In the genomic region with DNA sequence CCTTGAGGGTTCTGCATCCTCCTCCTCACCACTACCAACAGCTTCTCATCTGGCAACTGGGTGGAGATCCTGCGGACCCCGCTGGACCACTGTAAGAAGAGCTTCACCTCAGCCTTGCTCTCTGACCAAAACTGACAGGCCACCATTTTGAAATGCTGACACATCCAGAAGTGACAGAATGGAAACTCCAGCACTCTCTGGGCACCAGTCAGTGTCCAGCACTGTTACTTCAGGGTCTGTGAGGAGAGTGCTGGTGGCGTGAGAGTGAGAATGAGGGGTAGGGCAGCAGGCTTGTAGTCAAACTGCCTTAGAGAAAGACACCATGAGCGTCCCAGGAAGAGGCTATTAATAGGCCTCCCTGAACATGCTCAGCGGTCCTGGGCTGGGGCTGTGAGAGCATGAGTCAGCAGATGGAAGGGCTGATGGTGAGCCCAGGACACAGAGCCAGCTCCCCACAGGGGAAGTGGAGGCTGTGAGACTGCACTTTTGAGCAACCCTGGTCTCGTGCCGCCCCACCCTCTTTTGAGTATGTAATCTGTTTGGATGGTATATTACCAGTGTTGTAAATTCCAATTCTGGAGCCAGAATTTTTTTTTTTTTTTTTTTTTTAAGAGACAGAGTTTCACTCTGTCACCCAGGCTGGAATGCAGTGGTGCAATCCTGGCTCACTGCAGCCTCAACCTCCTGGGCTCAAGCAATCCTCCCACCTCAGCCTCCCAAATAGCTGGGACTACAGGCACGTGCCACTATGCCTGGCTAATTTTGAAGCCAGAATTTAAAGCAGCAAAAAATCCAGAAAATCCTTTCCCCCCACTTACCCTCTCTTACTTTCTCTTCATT, we compare ENCODE assay signal across 9 cellular contexts. TPM values are rescaled to one million over a fixed set of nuclear protein-coding genes. Genes with fewer than 3 reads are reported as not detected.
A peak's percentile ranks its signal among the peaks of the same experiment; 100 is the strongest.
DNase-seq lines count a peak whose midpoint lies in the region; ATAC-seq, FAIRE-seq and TF ChIP-seq lines count a peak whose summit lies in the region.
"Had no signal": no experiment of that assay in that cellular context is flagged by ENCODE, and none has a peak within 500 bp of the region (broad histone marks: within the 10 kb centered on the region; RNA-seq: fewer than 3 reads in every experiment).

No MANE protein-coding gene starts in this region.

- no peak for TF ChIP-seq POLR2A in A549 (IDR thresholded peaks at IDR 0.05; ENCODE audit: low read length)
- no peak for TF ChIP-seq POLR2A in suprapubic skin (IDR thresholded peaks at IDR 0.05)

- H3K9me3 ChIP-seq in A549 = no peaks in the 10 kb centered on the region
- H3K9me3 ChIP-seq in ascending aorta = no peaks in the 10 kb centered on the region
- no peaks in the 10 kb centered on the region for H3K9me3 ChIP-seq in suprapubic skin
- H3K9me3 ChIP-seq in OCI-LY7 (ENCODE audit: low read length) = no peaks in the 10 kb centered on the region

- H3K4me2 ChIP-seq in A549 = peak overlapping the region; percentile 45
- H3K4me2 ChIP-seq in OCI-LY7 (ENCODE audit: low read length) = no peak overlapping the region

- intact Hi-C loops in ascending aorta (cut with DNase I) (loop anchor here (1.0 to 10.0 kb wide), 2 partner anchors 34 to 1841 kb away; partner anchors contain the start of gene SLC30A1), OCI-LY7 (cut with micrococcal nuclease; ENCODE audit: unreplicated experiment) (no loop called here)

- no peak overlapping the region for H2AFZ ChIP-seq in OCI-LY7 (ENCODE audit: low read length)

- no peak overlapping the region for H3K4me3 ChIP-seq in A549
- H3K4me3 ChIP-seq in ascending aorta = no peak overlapping the region
- no peak overlapping the region for H3K4me3 ChIP-seq in suprapubic skin
- H3K4me3 ChIP-seq in OCI-LY7 (ENCODE audit: low read depth, low read length, poor library complexity, severe bottlenecking) = no peak overlapping the region

- no peaks in the 10 kb centered on the region for H3K79me2 ChIP-seq in OCI-LY7 (ENCODE audit: insufficient read depth, low read depth, low read length)

- FAIRE-seq in A549 (lab: Jason Lieb, UNC) = no peak
- FAIRE-seq: G401.6 had no signal

- TF ChIP-seq CTCF in A549 (IDR thresholded peaks at IDR 0.05) (no peak), ascending aorta (IDR thresholded peaks at IDR 0.05) (no peak), suprapubic skin (IDR thresholded peaks at IDR 0.05) (no peak), OCI-LY7 (conservative IDR thresholded peaks at IDR 0.05; ENCODE audit: low read length) (no peak)

- POLR2A ChIA-PET in A549 (lab: Yijun Ruan, JAX) (interaction anchor here (1.1 kb wide), 1 partner anchor 34 kb away, joined by 3 read pairs; the partner anchor contains the start of gene SLC30A1), OCI-LY7 (lab: Charles Lee) (interaction anchor here (1.2 kb wide), 1 partner anchor 8 kb away, joined by 4 read pairs; no protein-coding TSS in a partner anchor)

- peaks cover 31% of the 10 kb centered on the region for H3K4me1 ChIP-seq in A549
- peaks cover 6 to 35% of the 10 kb centered on the region in 2 donors for H3K4me1 ChIP-seq in ascending aorta
- peaks cover 23% of the 10 kb centered on the region for H3K4me1 ChIP-seq in suprapubic skin
- no peaks in the 10 kb centered on the region for H3K4me1 ChIP-seq in OCI-LY7 (ENCODE audit: insufficient read depth, low read length, poor library complexity, severe bottlenecking)

- TF ChIP-seq EP300 in A549 (IDR thresholded peaks at IDR 0.05) (no peak), suprapubic skin (IDR thresholded peaks at IDR 0.05) (no peak)

- H3K27me3 ChIP-seq in ascending aorta (no peaks in the 10 kb centered on the region), suprapubic skin (no peaks in the 10 kb centered on the region)

- no peak for TF ChIP-seq RAD21 in A549 (conservative IDR thresholded peaks at IDR 0.05 in 1 of 2, IDR thresholded peaks at IDR 0.05 in 1 of 2)

- no peaks in the 10 kb centered on the region for H3K9me2 ChIP-seq in OCI-LY7 (ENCODE audit: insufficient read depth, low read length)

- 54% methylated on average over 8 of the region's 8 CpGs for WGBS in A549 (ENCODE audit: missing lambda C conversion rate)
- 49% methylated on average over 8 of the region's 8 CpGs for WGBS in suprapubic skin

- CTCF ChIA-PET in A549 (lab: Yijun Ruan, JAX) = interaction anchor here (0.8 to 1.5 kb wide), 2 partner anchors 20 to 290 kb away, joined by 3 to 4 read pairs; no protein-coding TSS in a partner anchor
- CTCF ChIA-PET in OCI-LY7 (lab: Charles Lee; ENCODE audit: unreplicated experiment) = no interaction called here

- no peaks in the 10 kb centered on the region for H4K20me1 ChIP-seq in OCI-LY7 (ENCODE audit: insufficient read depth, low read length)

- BruUV-seq in OCI-LY7 (replicated peaks; lab: Mats Ljungman, UMichigan) = no TSS peak

- peak; percentile 93 to 94 for ATAC-seq in A549

- H3K36me3 ChIP-seq in ascending aorta (no peaks in the 10 kb centered on the region), suprapubic skin (no peaks in the 10 kb centered on the region), OCI-LY7 (ENCODE audit: insufficient read depth, low read length) (no peaks in the 10 kb centered on the region)

- DNase-seq in A549 (ENCODE audit: low read depth in 1 of 2, low spot score in 1 of 2) = peak; percentile 43 to 79
- DNase-seq in HS-27A (ENCODE audit: low read depth) = peak; percentile 56
- peak; percentile 87 to 96 for DNase-seq in ascending aorta (ENCODE audit: low spot score in 2 of 2)
- DNase-seq in islet precursor cell = peak; percentile 92
- peak; percentile 92 to 94 for DNase-seq in suprapubic skin (ENCODE audit: low spot score in 2 of 2)
- no peak for DNase-seq in epidermal melanocyte (ENCODE audit: insufficient read length, low spot score)
- no peak for DNase-seq in OCI-LY7 (ENCODE audit: low spot score)
- no peak for DNase-seq in activated CD4-positive, CD25-positive, alpha-beta regulatory T cell (lab: John Stamatoyannopoulos, UW)

- H3K27ac ChIP-seq in A549 (peak overlapping the region; percentile 77 to 89), ascending aorta (peak overlapping the region; percentile 78 to 84), suprapubic skin (peak overlapping the region; percentile 16), OCI-LY7 (ENCODE audit: low read depth, low read length, poor library complexity, severe bottlenecking) (no peak overlapping the region)

TF ChIP-seq in A549, 52 proteins besides CTCF, POLR2A, EP300 and RAD21 (continues in another document):
- TF ChIP-seq, protein P1, sequence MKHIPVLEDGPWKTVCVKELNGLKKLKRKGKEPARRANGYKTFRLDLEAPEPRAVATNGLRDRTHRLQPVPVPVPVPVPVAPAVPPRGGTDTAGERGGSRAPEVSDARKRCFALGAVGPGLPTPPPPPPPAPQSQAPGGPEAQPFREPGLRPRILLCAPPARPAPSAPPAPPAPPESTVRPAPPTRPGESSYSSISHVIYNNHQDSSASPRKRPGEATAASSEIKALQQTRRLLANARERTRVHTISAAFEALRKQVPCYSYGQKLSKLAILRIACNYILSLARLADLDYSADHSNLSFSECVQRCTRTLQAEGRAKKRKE (CRISPR knock-in tag; IDR thresholded peaks at IDR 0.05; ENCODE audit: low read depth) = no peak
- TF ChIP-seq HOXB5 (CRISPR knock-in tag; IDR thresholded peaks at IDR 0.05) (peak; percentile 45; the same call in 1 of the 2 replicates), ZFP36 (IDR thresholded peaks at IDR 0.05; ENCODE audit: borderline replicate concordance, partially characterized antibody) (no peak), JUN (IDR thresholded peaks at IDR 0.05) (no peak), CBX8 (IDR thresholded peaks at IDR 0.05) (no peak), RCOR1 (IDR thresholded peaks at IDR 0.05; ENCODE audit: low read depth, low read length) (no peak), HOXB13 (CRISPR knock-in tag; IDR thresholded peaks at IDR 0.05; ENCODE audit: low read depth) (peak; percentile 68), FOSB (CRISPR knock-in tag; IDR thresholded peaks at IDR 0.05) (no peak), ESRRA (IDR thresholded peaks at IDR 0.05; ENCODE audit: borderline replicate concordance, low read length) (no peak), RFX5 (IDR thresholded peaks at IDR 0.05) (no peak), FOSL2 (IDR thresholded peaks at IDR 0.05) (no peak), FOSL2 (CRISPR knock-in tag; IDR thresholded peaks at IDR 0.05) (peak; percentile 41; the same call in 1 of the 2 replicates), MAX (IDR thresholded peaks at IDR 0.05) (peak; percentile 43; the same call in 1 of the 2 replicates), HDAC2 (IDR thresholded peaks at IDR 0.05) (no peak), HEYL (CRISPR knock-in tag; IDR thresholded peaks at IDR 0.05) (0 out of 2 replicates have a peak, but pooled peaks have one; percentile 21)
- TF ChIP-seq, protein P2, sequence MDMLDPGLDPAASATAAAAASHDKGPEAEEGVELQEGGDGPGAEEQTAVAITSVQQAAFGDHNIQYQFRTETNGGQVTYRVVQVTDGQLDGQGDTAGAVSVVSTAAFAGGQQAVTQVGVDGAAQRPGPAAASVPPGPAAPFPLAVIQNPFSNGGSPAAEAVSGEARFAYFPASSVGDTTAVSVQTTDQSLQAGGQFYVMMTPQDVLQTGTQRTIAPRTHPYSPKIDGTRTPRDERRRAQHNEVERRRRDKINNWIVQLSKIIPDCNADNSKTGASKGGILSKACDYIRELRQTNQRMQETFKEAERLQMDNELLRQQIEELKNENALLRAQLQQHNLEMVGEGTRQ (IDR thresholded peaks at IDR 0.05) = no peak
- TF ChIP-seq, protein P3, sequence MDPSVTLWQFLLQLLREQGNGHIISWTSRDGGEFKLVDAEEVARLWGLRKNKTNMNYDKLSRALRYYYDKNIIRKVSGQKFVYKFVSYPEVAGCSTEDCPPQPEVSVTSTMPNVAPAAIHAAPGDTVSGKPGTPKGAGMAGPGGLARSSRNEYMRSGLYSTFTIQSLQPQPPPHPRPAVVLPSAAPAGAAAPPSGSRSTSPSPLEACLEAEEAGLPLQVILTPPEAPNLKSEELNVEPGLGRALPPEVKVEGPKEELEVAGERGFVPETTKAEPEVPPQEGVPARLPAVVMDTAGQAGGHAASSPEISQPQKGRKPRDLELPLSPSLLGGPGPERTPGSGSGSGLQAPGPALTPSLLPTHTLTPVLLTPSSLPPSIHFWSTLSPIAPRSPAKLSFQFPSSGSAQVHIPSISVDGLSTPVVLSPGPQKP (IDR thresholded peaks at IDR 0.05; ENCODE audit: low read depth, low read length) = no peak

RNA-seq across cellular contexts. Expression of gene SLC30A1, which starts 34.4 kb away (rescaled TPM):
- polyA plus RNA-seq in A549 (2011; rRNA removed) (18.4 and 20.6 TPM in 2 replicates), A549 (2017; fragmentation: RNase III; extraction: RNeasy Plus Mini Kit Qiagen cat#74134 plus additional on column Dnase treatment) (24.3 to 27.0 TPM (median 26.6 TPM) in 3 replicates)
- polyA plus RNA-seq in A549 (2012; cell fraction: cytosol; rRNA removed) = 4.1 and 4.9 TPM in 2 replicates
- polyA plus RNA-seq in A549 (2012; cell fraction: nucleus; rRNA removed) = 6.0 and 7.5 TPM in 2 replicates
- 11.9 and 13.1 TPM in 2 replicates for polyA minus RNA-seq in A549 (2011; rRNA and poly(A)+ RNA removed)
- total RNA-seq in ascending aorta (8.9 TPM), suprapubic skin (10 to 100 TPM in 3 of 4 donors, 1 to 10 TPM in 1; 8.9 to 42.5 (median 29.8) TPM), OCI-LY7 (2022) (6.3 and 7.9 TPM in 2 replicates)
- total RNA-seq in OCI-LY7 (2014; rRNA removed; shearing (Covaris generic)) = 6.1 and 6.5 TPM in 2 replicates

Comparison
In these comparisons a context has a peak if more than half of its experiments do, and no peak if none do; other contexts are left out.
1. DNase-seq: peak in A549 (2 of 2), HS-27A (single experiment), ascending aorta (2 of 2), islet precursor cell (single experiment) and suprapubic skin (2 of 2); none in epidermal melanocyte (single experiment), OCI-LY7 (single experiment) and activated CD4-positive, CD25-positive, alpha-beta regulatory T cell (0 of 4).